Comparison of ENCODE assay signal across 23 cellular contexts in genomic region chr11:115462004-115462541, GRCh38. TPM values are rescaled to one million over a fixed set of nuclear protein-coding genes. Genes with fewer than 3 reads are reported as not detected.
DNase-seq lines count a peak whose midpoint lies in the region; ATAC-seq, FAIRE-seq and TF ChIP-seq lines count a peak whose summit lies in the region.
"Had no signal": no experiment of that assay in that cellular context is flagged by ENCODE, and none has a peak within 500 bp of the region (broad histone marks: within the 10 kb centered on the region; RNA-seq: fewer than 3 reads in every experiment).

No MANE protein-coding gene starts in this region.

- WGBS in liver = 86% methylated on average over 18 of the region's 18 CpGs
- 98% methylated on average over 18 of the region's 18 CpGs for WGBS in HepG2 (ENCODE audit: low lambda C conversion rate)

- BruUV-seq in HepG2 (replicated peaks; lab: Mats Ljungman, UMichigan) = no TSS peak

- no peak overlapping the region for H3K4me3 ChIP-seq in liver (ENCODE audit: low read depth in 1 of 3, low read length in 3 of 3)
- H3K4me3 ChIP-seq in HepG2 (replicated peaks in 1 of 3; ENCODE audit: insufficient read depth in 1 of 3, low read depth in 2 of 3, low read length in 3 of 3) = no peak overlapping the region
- H3K4me3 ChIP-seq in CD8-positive, alpha-beta memory T cell (ENCODE audit: low read length) = no peak overlapping the region
- H3K4me3 ChIP-seq: hepatocyte, mucosa of descending colon had no signal

- peaks cover 5% of the 10 kb centered on the region for H3K9me3 Mint-ChIP-seq in glutamatergic neuron (ENCODE audit: unreplicated experiment)
- no peaks in the 10 kb centered on the region for H3K9me3 Mint-ChIP-seq in CD8-positive, alpha-beta memory T cell
- H3K9me3 Mint-ChIP-seq in natural killer cell treated with Interleukin-12 subunit alpha and Interleukin-12 subunit beta and Interleukin-15 and Interleukin-18, amount 100 ng/mL, for 72 hours = peaks cover 3% of the 10 kb centered on the region
- H3K9me3 Mint-ChIP-seq: activated naive CD4-positive, alpha-beta T cell treated with anti-CD3 and anti-CD28 coated beads, Interleukin-2, amount 10 ng/mL, durations not matched to agents 7 days and 5 days; activated T-cell treated with anti-CD3 and anti-CD28 coated beads, Interleukin-2, amount 50 U/mL, for 72 hours had no signal

- CTCF ChIA-PET in HepG2 (lab: Yijun Ruan, JAX; ENCODE audit: low intra/inter-chr PET ratio, low total read pairs) = no interaction called here
- CTCF ChIA-PET in CD8-positive, alpha-beta memory T cell (lab: Charles Lee) = no interaction called here

- peaks cover 7% of the 10 kb centered on the region; the same call in 1 of the 2 replicates for H4K20me1 ChIP-seq in HepG2 (ENCODE audit: insufficient read depth, low read length)

- H3K4me2 ChIP-seq in HepG2 (ENCODE audit: low read depth, low read length) = no peak overlapping the region
- H3K4me2 ChIP-seq: hepatocyte, SK-N-SH had no signal

- H3K9me3 ChIP-seq in liver (ENCODE audit: control insufficient read depth in 4 of 4, low read length in 3 of 4) (no peaks in the 10 kb centered on the region), HepG2 (ENCODE audit: low read length) (no peaks in the 10 kb centered on the region)
- no peaks in the 10 kb centered on the region for H3K9me3 ChIP-seq in CD8-positive, alpha-beta memory T cell (ENCODE audit: low read length)
- H3K9me3 ChIP-seq: mucosa of descending colon, SK-N-SH had no signal

- intact Hi-C loops in HepG2 (cut with micrococcal nuclease; ENCODE audit: unreplicated experiment) = no loop called here

- FAIRE-seq in HepG2 (lab: Jason Lieb, UNC) = no peak
- FAIRE-seq: A204.1, colon, GM18507, keratinocyte, urothelium cell line had no signal

- H3K27me3 ChIP-seq in liver (ENCODE audit: control insufficient read depth in 4 of 4, insufficient read depth in 4 of 4, low read length in 3 of 4) (no peaks in the 10 kb centered on the region), HepG2 (ENCODE audit: control insufficient read depth in 1 of 2, insufficient read depth in 2 of 2, low read length in 2 of 2) (no peaks in the 10 kb centered on the region)
- no peaks in the 10 kb centered on the region for H3K27me3 ChIP-seq in CD8-positive, alpha-beta memory T cell (ENCODE audit: insufficient read depth, low read length, poor library complexity, severe bottlenecking)
- H3K27me3 ChIP-seq: hepatocyte had no signal

- no peak for ATAC-seq in HepG2
- ATAC-seq in natural killer cell treated with Interleukin-12 subunit alpha and Interleukin-12 subunit beta and Interleukin-15 and Interleukin-18, amount 100 ng/mL, for 72 hours = no peak
- ATAC-seq: activated T-cell treated with anti-CD3 and anti-CD28 coated beads, Interleukin-2, amount 50 U/mL, for 72 hours; mucosa of descending colon had no signal

- H3K27me3 Mint-ChIP-seq in glutamatergic neuron (ENCODE audit: unreplicated experiment) = peaks cover 2% of the 10 kb centered on the region
- peaks cover 1 to 4% of the 10 kb centered on the region in 2 donors for H3K27me3 Mint-ChIP-seq in CD8-positive, alpha-beta memory T cell
- peaks cover 6 to 22% of the 10 kb centered on the region in 2 donors for H3K27me3 Mint-ChIP-seq in natural killer cell treated with Interleukin-12 subunit alpha and Interleukin-12 subunit beta and Interleukin-15 and Interleukin-18, amount 100 ng/mL, for 72 hours
- H3K27me3 Mint-ChIP-seq: activated naive CD4-positive, alpha-beta T cell treated with anti-CD3 and anti-CD28 coated beads, Interleukin-2, amount 10 ng/mL, durations not matched to agents 7 days and 5 days had no signal

- no peak for TF ChIP-seq RAD21 in liver (IDR thresholded peaks at IDR 0.05)
- TF ChIP-seq RAD21 in HepG2 (CRISPR knock-in tag; IDR thresholded peaks at IDR 0.05) = no peak

- H3K36me3 ChIP-seq in liver (ENCODE audit: control insufficient read depth in 4 of 4, insufficient read depth in 3 of 4, low read depth in 1 of 4, low read length in 3 of 4) (no peaks in the 10 kb centered on the region), HepG2 (replicated peaks in 1 of 2; ENCODE audit: control insufficient read depth in 1 of 2, insufficient read depth in 2 of 2, low read length in 2 of 2) (no peaks in the 10 kb centered on the region; a peak in 1 of 5 replicates)
- no peaks in the 10 kb centered on the region for H3K36me3 ChIP-seq in CD8-positive, alpha-beta memory T cell (ENCODE audit: insufficient read depth, low read length)

- H3K27ac Mint-ChIP-seq in glutamatergic neuron (ENCODE audit: unreplicated experiment) = no peak overlapping the region
- H3K27ac Mint-ChIP-seq in CD8-positive, alpha-beta memory T cell = no peak overlapping the region
- H3K27ac Mint-ChIP-seq in natural killer cell treated with Interleukin-12 subunit alpha and Interleukin-12 subunit beta and Interleukin-15 and Interleukin-18, amount 100 ng/mL, for 72 hours = no peak overlapping the region
- H3K27ac Mint-ChIP-seq: activated naive CD4-positive, alpha-beta T cell treated with anti-CD3 and anti-CD28 coated beads, Interleukin-2, amount 10 ng/mL, durations not matched to agents 7 days and 5 days; activated T-cell treated with anti-CD3 and anti-CD28 coated beads, Interleukin-2, amount 50 U/mL, for 72 hours had no signal

- peak overlapping the region; percentile 35 for H3K4me3 Mint-ChIP-seq in glutamatergic neuron (ENCODE audit: unreplicated experiment)
- H3K4me3 Mint-ChIP-seq in CD8-positive, alpha-beta memory T cell = no peak overlapping the region
- H3K4me3 Mint-ChIP-seq in natural killer cell treated with Interleukin-12 subunit alpha and Interleukin-12 subunit beta and Interleukin-15 and Interleukin-18, amount 100 ng/mL, for 72 hours = no peak overlapping the region
- H3K4me3 Mint-ChIP-seq: activated naive CD4-positive, alpha-beta T cell treated with anti-CD3 and anti-CD28 coated beads, Interleukin-2, amount 10 ng/mL, durations not matched to agents 7 days and 5 days; activated T-cell treated with anti-CD3 and anti-CD28 coated beads, Interleukin-2, amount 50 U/mL, for 72 hours had no signal

- H3K79me2 ChIP-seq in HepG2 (ENCODE audit: insufficient read depth, low read length) = peaks cover 71% of the 10 kb centered on the region

- H3K9ac ChIP-seq in liver (ENCODE audit: low read depth in 1 of 2, low read length in 2 of 2) = no peak overlapping the region
- H3K9ac ChIP-seq in HepG2 (ENCODE audit: insufficient read depth, low read depth, low read length) = no peak overlapping the region
- H3K9ac ChIP-seq: SK-N-SH had no signal

- H3K4me1 ChIP-seq in liver (ENCODE audit: control insufficient read depth in 4 of 4, insufficient read depth in 4 of 4, low read length in 3 of 4) (peaks cover 0 to 1% (median under 1%) of the 10 kb centered on the region in 4 donors), HepG2 (ENCODE audit: insufficient read depth, low read length) (no peaks in the 10 kb centered on the region)
- no peaks in the 10 kb centered on the region for H3K4me1 ChIP-seq in CD8-positive, alpha-beta memory T cell (ENCODE audit: insufficient read depth, low read length)

- DNase-seq in HepG2 (ENCODE audit: low spot score) (no peak), glutamatergic neuron (no peak), kidney tubule cell (ENCODE audit: low spot score) (peak; percentile 82), NCI-H446 treated with DMSO at 0.1 percent for 48 hours (lab: John Stamatoyannopoulos, UW) (no peak), foreskin melanocyte (no peak)
- no peak for DNase-seq in CD8-positive, alpha-beta memory T cell
- DNase-seq in natural killer cell treated with Interleukin-12 subunit alpha and Interleukin-12 subunit beta and Interleukin-15 and Interleukin-18, amount 100 ng/mL, for 72 hours (ENCODE audit: low spot score) = no peak
- DNase-seq: activated naive CD4-positive, alpha-beta T cell treated with anti-CD3 and anti-CD28 coated beads, Interleukin-2, amount 10 ng/mL, durations not matched to agents 7 days and 5 days; activated T-cell treated with anti-CD3 and anti-CD28 coated beads, Interleukin-2, amount 50 U/mL, for 72 hours; aorta; mucosa of descending colon; NCI-H1105 treated with DMSO at 0.1 percent for 48 hours; NCI-H510A treated with DMSO at 0.1 percent for 48 hours; SK-N-SH; T-helper 9 cell had no signal

- H3K4me1 Mint-ChIP-seq in glutamatergic neuron (ENCODE audit: low read depth, unreplicated experiment) = peaks cover 68% of the 10 kb centered on the region
- H3K4me1 Mint-ChIP-seq in CD8-positive, alpha-beta memory T cell = no peaks in the 10 kb centered on the region
- no peaks in the 10 kb centered on the region for H3K4me1 Mint-ChIP-seq in natural killer cell treated with Interleukin-12 subunit alpha and Interleukin-12 subunit beta and Interleukin-15 and Interleukin-18, amount 100 ng/mL, for 72 hours (ENCODE audit: low read depth in 2 of 2)
- H3K4me1 Mint-ChIP-seq: activated naive CD4-positive, alpha-beta T cell treated with anti-CD3 and anti-CD28 coated beads, Interleukin-2, amount 10 ng/mL, durations not matched to agents 7 days and 5 days had no signal

- TF ChIP-seq POLR2A in HepG2 (IDR thresholded peaks at IDR 0.05; ENCODE audit: insufficient read depth in 1 of 2, low read depth in 2 of 2, low read length in 2 of 2) = no peak

- POLR2A ChIA-PET in HepG2 (lab: Yijun Ruan, JAX) = no interaction called here
- POLR2A ChIA-PET in CD8-positive, alpha-beta memory T cell (lab: Charles Lee) = no interaction called here

- in situ Hi-C loops in HepG2 (cut with HindIII; ENCODE audit: extremely low pct_ligation_motif_present, low pct_unique_long_range_greater_than_20kb) = no loop called here

- TF ChIP-seq EP300 in HepG2 (IDR thresholded peaks at IDR 0.05; ENCODE audit: low read depth in 2 of 2, low read length in 2 of 2) (no peak), HepG2 (CRISPR knock-in tag; IDR thresholded peaks at IDR 0.05; ENCODE audit: borderline replicate concordance) (no peak)

- no peak overlapping the region for H3K27ac ChIP-seq in liver (ENCODE audit: low read depth in 1 of 2, low read length in 2 of 2)
- H3K27ac ChIP-seq in HepG2 (ENCODE audit: extremely low read length, insufficient read depth, low read length) = no peak overlapping the region
- H3K27ac ChIP-seq in CD8-positive, alpha-beta memory T cell (ENCODE audit: low read depth, low read length) = no peak overlapping the region
- H3K27ac ChIP-seq: hepatocyte, HL-60 had no signal

- H3K36me3 Mint-ChIP-seq in glutamatergic neuron (ENCODE audit: unreplicated experiment) = no peaks in the 10 kb centered on the region
- H3K36me3 Mint-ChIP-seq in CD8-positive, alpha-beta memory T cell = no peaks in the 10 kb centered on the region
- no peaks in the 10 kb centered on the region for H3K36me3 Mint-ChIP-seq in natural killer cell treated with Interleukin-12 subunit alpha and Interleukin-12 subunit beta and Interleukin-15 and Interleukin-18, amount 100 ng/mL, for 72 hours
- H3K36me3 Mint-ChIP-seq: activated naive CD4-positive, alpha-beta T cell treated with anti-CD3 and anti-CD28 coated beads, Interleukin-2, amount 10 ng/mL, durations not matched to agents 7 days and 5 days had no signal

- no peak overlapping the region for H2AFZ ChIP-seq in HepG2 (ENCODE audit: low read length)
- H2AFZ ChIP-seq: hepatocyte had no signal

- peak; percentile 3 for TF ChIP-seq CTCF in liver (IDR thresholded peaks at IDR 0.05; ENCODE audit: low read depth, low read length, missing input control)
- no peak for TF ChIP-seq CTCF in HepG2 (CRISPR knock-in tag; IDR thresholded peaks at IDR 0.05)
- TF ChIP-seq CTCF in glutamatergic neuron (IDR thresholded peaks at IDR 0.05; ENCODE audit: partially characterized antibody, unreplicated experiment) = no peak

RNA-seq across cellular contexts. Expression of gene CADM1, which starts 42.1 kb away (rescaled TPM):
- 10 to 100 TPM; 13.0 to 37.2 TPM for total RNA-seq in liver
- 10 to 100 TPM; 20.6 to 40.6 TPM for polyA plus RNA-seq in liver
- 62.2 and 122 TPM in 2 replicates for total RNA-seq in HepG2 (2016; rRNA removed; fragmentation: Illumina TruSeq; extraction: Trizol)
- total RNA-seq in HepG2 (2016; cell fraction: cytosol; rRNA removed; fragmentation: Illumina TruSeq; extraction: Trizol; ENCODE audit: low read depth) = 20.6 and 22.4 TPM in 2 replicates
- total RNA-seq in HepG2 (2016; cell fraction: insoluble cytoplasmic fraction; rRNA removed; fragmentation: Illumina TruSeq; extraction: Trizol) = 50.3 and 115 TPM in 2 replicates
- 22.9 and 28.5 TPM in 2 replicates for total RNA-seq in HepG2 (2016; cell fraction: membrane; rRNA removed; fragmentation: Illumina TruSeq; extraction: Trizol)
- 159 and 163 TPM in 2 replicates for total RNA-seq in HepG2 (2016; cell fraction: nucleus; rRNA removed; fragmentation: Illumina TruSeq; extraction: Trizol)
- polyA plus RNA-seq in HepG2 (2011; rRNA removed) = 61.6 and 71.3 TPM in 2 replicates
- 52.5 and 58.8 TPM in 2 replicates for polyA plus RNA-seq in HepG2 (2011; cell fraction: cytosol; rRNA removed)
- 32.4 and 35.9 TPM in 2 replicates for polyA plus RNA-seq in HepG2 (2011; cell fraction: nucleus; rRNA removed)
- polyA plus RNA-seq in HepG2 (2012) = 84.1 and 86.8 TPM in 2 replicates
- polyA plus RNA-seq in HepG2 (2016; cell fraction: cytosol; fragmentation: Illumina TruSeq; extraction: Trizol; ENCODE audit: low read depth) = 8.7 and 9.1 TPM in 2 replicates
- polyA plus RNA-seq in HepG2 (2016; cell fraction: insoluble cytoplasmic fraction; fragmentation: Illumina TruSeq; extraction: Trizol; ENCODE audit: low read depth) = 40.6 and 51.1 TPM in 2 replicates
- polyA plus RNA-seq in HepG2 (2016; cell fraction: membrane; fragmentation: Illumina TruSeq; extraction: Trizol; ENCODE audit: low read depth) = 8.6 and 11.4 TPM in 2 replicates
- 126 and 127 TPM in 2 replicates for polyA plus RNA-seq in HepG2 (2016; cell fraction: nucleus; fragmentation: Illumina TruSeq; extraction: Trizol; ENCODE audit: insufficient read depth, low read depth)
- polyA minus RNA-seq in HepG2 (2011; rRNA and poly(A)+ RNA removed; ENCODE audit: low replicate concordance) = 78.2 TPM in 1 of 2 replicates, not detected in the other
- 56.0 and 62.6 TPM in 2 replicates for polyA minus RNA-seq in HepG2 (2011; cell fraction: cytosol; rRNA and poly(A)+ RNA removed)
- polyA minus RNA-seq in HepG2 (2011; cell fraction: nucleus; rRNA and poly(A)+ RNA removed) = 161 and 188 TPM in 2 replicates
- 1,339 TPM for total RNA-seq in glutamatergic neuron (ENCODE audit: unreplicated experiment)
- 1 to 10 TPM in 1 of 2 experiments, under 1 TPM in 1; 0.90 to 1.1 TPM for total RNA-seq in CD8-positive, alpha-beta memory T cell
- polyA plus RNA-seq in CD8-positive, alpha-beta memory T cell = 2.7 TPM
- 1 to 10 TPM in 1 of 2 donors, under 1 TPM in 1; 0.50 to 1.0 TPM for total RNA-seq in natural killer cell treated with Interleukin-12 subunit alpha and Interleukin-12 subunit beta and Interleukin-15 and Interleukin-18, amount 100 ng/mL, for 72 hours
